In the genomic region with DNA sequence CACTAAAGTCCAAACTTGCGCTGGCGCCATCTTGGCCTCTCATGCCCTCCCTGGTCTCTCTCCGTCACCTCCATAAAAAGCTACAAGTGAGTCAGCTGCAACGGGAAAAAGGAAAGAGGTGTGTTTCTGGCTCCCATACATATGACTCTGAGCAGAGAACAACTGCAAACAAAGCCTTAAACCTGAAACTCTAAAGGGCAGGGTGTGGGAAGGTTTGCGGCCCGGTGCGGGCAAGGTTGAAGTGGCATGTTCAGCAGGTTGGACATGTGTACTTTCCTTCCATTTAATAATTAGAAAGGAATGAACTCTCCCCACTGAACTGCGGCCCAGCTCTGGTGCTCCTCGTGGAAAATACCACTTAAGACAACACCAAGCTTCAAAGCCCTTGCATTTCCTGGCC, we compare ENCODE assay signal across 22 cellular contexts. TPM values are rescaled to one million over a fixed set of nuclear protein-coding genes. Genes with fewer than 3 reads are reported as not detected.
DNase-seq lines count a peak whose midpoint lies in the region; ATAC-seq and TF ChIP-seq lines count a peak whose summit lies in the region.
"Had no signal": no experiment of that assay in that cellular context is flagged by ENCODE, and none has a peak within 500 bp of the region (broad histone marks: within the 10 kb centered on the region; RNA-seq: fewer than 3 reads in every experiment).

No MANE protein-coding gene starts in this region.

- H3K9me2 ChIP-seq in MM.1S (replicated peaks; ENCODE audit: insufficient read depth, low read length): no peaks in the 10 kb centered on the region

- H3K27me3 ChIP-seq in prostate gland (replicated peaks; ENCODE audit: insufficient read depth) (no peaks in the 10 kb centered on the region), MM.1S (replicated peaks; ENCODE audit: insufficient read depth, low read length) (no peaks in the 10 kb centered on the region)
- H3K27me3 ChIP-seq: vagina had no signal

- H3K36me3 ChIP-seq in prostate gland (no peaks in the 10 kb centered on the region), MM.1S (replicated peaks; ENCODE audit: insufficient read depth, low read length) (no peaks in the 10 kb centered on the region)
- H3K36me3 ChIP-seq: vagina had no signal

- no peak for TF ChIP-seq POLR2A in prostate gland (IDR thresholded peaks at IDR 0.05)
- TF ChIP-seq POLR2A in lower leg skin (IDR thresholded peaks at IDR 0.05): no peak

- no peaks in the 10 kb centered on the region for H3K27me3 Mint-ChIP-seq in Calu3 (ENCODE audit: unreplicated experiment)

- BruUV-seq in Calu3 (replicated peaks; lab: Mats Ljungman, UMichigan): no TSS peak

- no peaks in the 10 kb centered on the region for H3K9me3 ChIP-seq in prostate gland
- H3K9me3 ChIP-seq in MM.1S (replicated peaks; ENCODE audit: insufficient read depth, low read length): no peaks in the 10 kb centered on the region
- H3K9me3 ChIP-seq: vagina had no signal

- peaks cover 2% of the 10 kb centered on the region for H3K36me3 Mint-ChIP-seq in Calu3 (ENCODE audit: insufficient read depth, unreplicated experiment)
- H3K36me3 Mint-ChIP-seq: CD8-positive, alpha-beta memory T cell had no signal

- CTCF ChIA-PET in Calu3 (lab: Charles Lee): no interaction called here

- no peak overlapping the region for H2AFZ ChIP-seq in MM.1S (ENCODE audit: low read length)

- no peak overlapping the region for H3K9ac ChIP-seq in MM.1S (ENCODE audit: low read length)
- H3K9ac ChIP-seq: KMS-11 had no signal

- DNase-seq in Calu3 (peak; percentile 31), NCI-H510A treated with DMSO at 0.1 percent for 48 hours (lab: John Stamatoyannopoulos, UW) (peak; percentile 63), epithelial cell of prostate (ENCODE audit: low read depth, low spot score) (peak; percentile 78), prostate gland (ENCODE audit: low spot score) (peak; percentile 77), lower leg skin (ENCODE audit: low spot score in 2 of 2) (no peak), MM.1S (no peak)
- DNase-seq: activated B cell treated with CpG ODN at 0.5 μM for 24 hours; caudate nucleus; CD8-positive, alpha-beta memory T cell; effector memory CD8-positive, alpha-beta T cell; foreskin melanocyte; NCI-H1436 treated with DMSO at 0.1 percent for 48 hours; NCI-H526 treated with DMSO at 0.1 percent for 48 hours; RPMI8226; stimulated activated naive CD4-positive, alpha-beta T cell had no signal

- H3K27ac Mint-ChIP-seq in Calu3 (ENCODE audit: unreplicated experiment): no peak overlapping the region
- H3K27ac Mint-ChIP-seq: activated B cell treated with CpG ODN at 0.5 μM for 24 hours; effector memory CD8-positive, alpha-beta T cell; nephron; T-helper 1 cell treated with Interleukin-12 subunit alpha and Interleukin-12 subunit beta and Interleukin-4 antibody, amounts not matched to agents 30 μg/mL and 1 μg/mL, for 36 hours had no signal

- no peaks in the 10 kb centered on the region for H3K9me3 Mint-ChIP-seq in Calu3 (ENCODE audit: low read depth, unreplicated experiment)
- H3K9me3 Mint-ChIP-seq: activated B cell treated with CpG ODN at 0.5 μM for 24 hours; CD8-positive, alpha-beta memory T cell; effector memory CD8-positive, alpha-beta T cell; nephron; T-helper 1 cell treated with Interleukin-12 subunit alpha and Interleukin-12 subunit beta and Interleukin-4 antibody, amounts not matched to agents 30 μg/mL and 1 μg/mL, for 36 hours had no signal

- no peaks in the 10 kb centered on the region for H3F3A ChIP-seq in MM.1S (ENCODE audit: insufficient read depth, low read length)

- H3K4me1 Mint-ChIP-seq in Calu3 (ENCODE audit: low read depth, unreplicated experiment): peaks cover 36% of the 10 kb centered on the region
- H3K4me1 Mint-ChIP-seq: activated B cell treated with CpG ODN at 0.5 μM for 24 hours, nephron had no signal

- WGBS in prostate gland: 46% methylated on average over 9 of the region's 9 CpGs
- WGBS in lower leg skin, 2 donors: 42 to 48% methylated on average over 9 of the region's 9 CpGs

- H3K27ac ChIP-seq in epithelial cell of prostate: peak overlapping the region; percentile 76
- H3K27ac ChIP-seq in prostate gland: peak overlapping the region; percentile 60 to 64
- H3K27ac ChIP-seq in MM.1S (ENCODE audit: low read length): no peak overlapping the region
- H3K27ac ChIP-seq: KMS-11, vagina had no signal

- H3K4me1 ChIP-seq in prostate gland (replicated peaks) (no peaks in the 10 kb centered on the region), MM.1S (ENCODE audit: low read length) (no peaks in the 10 kb centered on the region)

- ATAC-seq in HG03342 (IDR thresholded peaks at IDR 0.05; ENCODE audit: unreplicated experiment) (no peak), GM18511 (IDR thresholded peaks at IDR 0.05; ENCODE audit: unreplicated experiment) (no peak)
- ATAC-seq: effector memory CD8-positive, alpha-beta T cell; GM12878 had no signal

- H4K20me1 ChIP-seq in MM.1S (ENCODE audit: insufficient read depth, low read length): no peaks in the 10 kb centered on the region

- intact Hi-C loops in Calu3 (cut with micrococcal nuclease; ENCODE audit: unreplicated experiment) (no loop called here), prostate gland (cut with DNase I) (no loop called here), lower leg skin (cut with DNase I; ENCODE audit: low total_unique reads) (no loop called here)

- H3K79me2 ChIP-seq in MM.1S (ENCODE audit: low read length): no peaks in the 10 kb centered on the region

- no peak overlapping the region for H3K4me3 Mint-ChIP-seq in Calu3 (ENCODE audit: low read depth, unreplicated experiment)
- H3K4me3 Mint-ChIP-seq: activated B cell treated with CpG ODN at 0.5 μM for 24 hours; CD8-positive, alpha-beta memory T cell; effector memory CD8-positive, alpha-beta T cell; nephron; T-helper 1 cell treated with Interleukin-12 subunit alpha and Interleukin-12 subunit beta and Interleukin-4 antibody, amounts not matched to agents 30 μg/mL and 1 μg/mL, for 36 hours had no signal

- H3K4me3 ChIP-seq in prostate gland (no peak overlapping the region), lower leg skin (ENCODE audit: low read depth, poor library complexity, severe bottlenecking) (no peak overlapping the region), MM.1S (ENCODE audit: low read length) (no peak overlapping the region)
- H3K4me3 ChIP-seq: GM12878, vagina had no signal

- TF ChIP-seq CTCF in Calu3 (IDR thresholded peaks at IDR 0.05; ENCODE audit: unreplicated experiment): no peak
- TF ChIP-seq CTCF in prostate gland (IDR thresholded peaks at IDR 0.05): no peak
- TF ChIP-seq CTCF in lower leg skin (IDR thresholded peaks at IDR 0.05): no peak
- no peak for TF ChIP-seq CTCF in MM.1S (IDR thresholded peaks at IDR 0.05; ENCODE audit: low read length)

- no peak overlapping the region for H3K4me2 ChIP-seq in MM.1S (ENCODE audit: low read depth, low read length)
- H3K4me2 ChIP-seq: KMS-11 had no signal

RNA-seq across cellular contexts. Expression of a gene that starts 59.0 kb away (rescaled TPM):
- total RNA-seq in Calu3 (2022) (81.5 and 85.8 TPM in 2 replicates), prostate gland (10 to 100 TPM in 1 of 2 donors, 1 to 10 TPM in 1; 7.0 to 12.9 TPM), lower leg skin (10 to 100 TPM in 2 of 4 donors, 1 to 10 TPM in 2; 8.4 to 14.1 (median 9.8) TPM)
- total RNA-seq: activated B cell treated with CpG ODN at 0.5 μM for 24 hours had no signal

Comparison
In these comparisons a context has a peak if more than half of its experiments do, and no peak if none do; other contexts are left out.
1. DNase-seq: peak in Calu3 (single experiment), NCI-H510A treated with DMSO at 0.1 percent for 48 hours (single experiment), epithelial cell of prostate (single experiment) and prostate gland (single experiment); none in lower leg skin (0 of 2) and MM.1S (single experiment).